ENCODE assay signal across 8 cellular contexts in the genomic region with DNA sequence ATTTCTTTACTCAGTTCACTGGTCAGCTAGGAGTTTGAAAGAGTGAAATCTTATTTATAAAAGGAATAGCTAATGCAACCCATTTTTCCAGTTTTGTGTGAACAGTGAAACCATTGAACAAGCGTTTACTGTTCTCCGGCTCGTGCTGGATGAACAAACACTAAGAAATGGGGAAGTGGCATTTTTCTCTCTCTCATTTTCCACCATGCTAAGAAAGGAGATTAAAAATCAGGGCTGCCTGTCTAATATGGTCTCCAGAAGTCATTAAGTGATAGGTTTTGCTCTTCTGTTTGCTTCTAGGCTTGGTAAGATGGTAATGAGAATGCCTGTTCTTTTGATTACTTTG. TPM values are rescaled to one million over a fixed set of nuclear protein-coding genes. Genes with fewer than 3 reads are reported as not detected.
A peak's percentile ranks its signal among the peaks of the same experiment; 100 is the strongest.
DNase-seq lines count a peak whose midpoint lies in the region; ATAC-seq and TF ChIP-seq lines count a peak whose summit lies in the region.

No MANE protein-coding gene starts in this region.

- peak overlapping the region; percentile 87 for H3K4me2 ChIP-seq in BLaER1

- intact Hi-C loops in left lung (cut with DNase I) (no loop called here), transverse colon (cut with DNase I; ENCODE audit: low total_unique reads) (no loop called here)

- peaks cover 33% of the 10 kb centered on the region for H4K20me1 ChIP-seq in BLaER1

- in situ Hi-C loops in transverse colon (cut with MboI; ENCODE audit: low pct_ligation_motif_present in 1 of 4, low pct_unique_long_range_greater_than_20kb in 1 of 4, low sequenced_read_pairs in 3 of 4) = no loop called here

- H3K4me1 ChIP-seq in BLaER1 (peaks cover 47% of the 10 kb centered on the region), left lung (peaks cover 10 to 46% of the 10 kb centered on the region in 2 donors), transverse colon (peaks cover 19 to 34% (median 22%) of the 10 kb centered on the region in 4 donors)

- peak; percentile 7 for ATAC-seq in GM19397 (IDR thresholded peaks at IDR 0.05; ENCODE audit: unreplicated experiment)
- ATAC-seq in HG03520 (IDR thresholded peaks at IDR 0.05; ENCODE audit: unreplicated experiment) = peak; percentile 24
- peak; percentile 14 for ATAC-seq in left lung

- TF ChIP-seq CTCF in left lung (IDR thresholded peaks at IDR 0.05) (no peak), transverse colon (IDR thresholded peaks at IDR 0.05) (no peak)

- WGBS in transverse colon (ENCODE audit: low coverage in 1 of 2), 2 donors = 17 to 21% methylated on average over 3 of the region's 3 CpGs

- H3K27me3 ChIP-seq in BLaER1 (no peaks in the 10 kb centered on the region), left lung (no peaks in the 10 kb centered on the region), transverse colon (no peaks in the 10 kb centered on the region)

- DNase-seq in activated naive CD8-positive, alpha-beta T cell treated with anti-CD3 and anti-CD28 coated beads for 36 hours = no peak
- DNase-seq in left lung (no peak), transverse colon (no peak), DMS79 (lab: John Stamatoyannopoulos, UW) (no peak), SHP77 (lab: John Stamatoyannopoulos, UW) (no peak)

- no peaks in the 10 kb centered on the region for H3K9me3 Mint-ChIP-seq in activated naive CD8-positive, alpha-beta T cell treated with anti-CD3 and anti-CD28 coated beads for 36 hours

- H3K36me3 Mint-ChIP-seq in activated naive CD8-positive, alpha-beta T cell treated with anti-CD3 and anti-CD28 coated beads for 36 hours = no peaks in the 10 kb centered on the region

- peak overlapping the region; percentile 88 for H3K4me3 ChIP-seq in BLaER1
- H3K4me3 ChIP-seq in left lung = peak overlapping the region; percentile 78 to 93
- peak overlapping the region in 3 of 4 donors; percentile 94 to 96 (median 94) for H3K4me3 ChIP-seq in transverse colon

- peaks cover 5% of the 10 kb centered on the region for H3K27me3 Mint-ChIP-seq in activated naive CD8-positive, alpha-beta T cell treated with anti-CD3 and anti-CD28 coated beads for 36 hours

- peak overlapping the region; percentile 98 for H3K27ac ChIP-seq in BLaER1
- peak overlapping the region; percentile 90 to 99 for H3K27ac ChIP-seq in left lung
- peak overlapping the region; percentile 83 to 95 (median 91) for H3K27ac ChIP-seq in transverse colon

- H3K36me3 ChIP-seq in BLaER1 (peaks cover 19% of the 10 kb centered on the region), left lung (no peaks in the 10 kb centered on the region), transverse colon (no peaks in the 10 kb centered on the region)

- TF ChIP-seq POLR2A in transverse colon (IDR thresholded peaks at IDR 0.05) = no peak

- H3K9ac ChIP-seq in BLaER1 = peak overlapping the region; percentile 97

- H3K4me1 Mint-ChIP-seq in activated naive CD8-positive, alpha-beta T cell treated with anti-CD3 and anti-CD28 coated beads for 36 hours = peaks cover 10% of the 10 kb centered on the region

- peak overlapping the region; percentile 83 for H3K4me3 Mint-ChIP-seq in activated naive CD8-positive, alpha-beta T cell treated with anti-CD3 and anti-CD28 coated beads for 36 hours

- no peak for TF ChIP-seq EP300 in transverse colon (IDR thresholded peaks at IDR 0.05; ENCODE audit: low read depth)

- H3K27ac Mint-ChIP-seq in activated naive CD8-positive, alpha-beta T cell treated with anti-CD3 and anti-CD28 coated beads for 36 hours = peak overlapping the region; percentile 38

- H3K9me3 ChIP-seq in BLaER1 (no peaks in the 10 kb centered on the region), left lung (no peaks in the 10 kb centered on the region), transverse colon (no peaks in the 10 kb centered on the region)

RNA-seq across cellular contexts. Expression of gene SFT2D1, which starts 0.8 kb away (rescaled TPM):
- total RNA-seq in activated naive CD8-positive, alpha-beta T cell treated with anti-CD3 and anti-CD28 coated beads for 36 hours = 10 to 100 TPM; 46.3 to 47.5 TPM
- total RNA-seq in left lung (10 to 100 TPM; 51.0 to 63.8 TPM), transverse colon (10 to 100 TPM in 3 of 4 donors, 1 to 10 TPM in 1; 7.6 to 55.6 (median 39.7) TPM)

RNA-seq across cellular contexts. Expression of gene PRR18, which starts 34.9 kb away (rescaled TPM):
- under 1 TPM; 0.08 to 0.33 TPM for total RNA-seq in activated naive CD8-positive, alpha-beta T cell treated with anti-CD3 and anti-CD28 coated beads for 36 hours
- total RNA-seq in left lung (under 1 TPM; 0.09 to 0.94 TPM), transverse colon (not detected)

RNA-seq across cellular contexts. Expression of gene MPC1, which starts 39.6 kb away (rescaled TPM):
- total RNA-seq in activated naive CD8-positive, alpha-beta T cell treated with anti-CD3 and anti-CD28 coated beads for 36 hours = 10 to 100 TPM; 22.2 to 25.2 TPM
- total RNA-seq in left lung (10 to 100 TPM; 51.4 to 56.7 TPM), transverse colon (100 to 1,000 TPM in 3 of 4 donors, 10 to 100 TPM in 1; 90.8 to 131 (median 129) TPM)
